1 cellular context compared by ENCODE assay signal in genomic region chr3:160945346-160945745, GRCh38.
A peak's percentile ranks its signal among the peaks of the same experiment; 100 is the strongest.
TF ChIP-seq lines count a peak whose summit lies in the region.

No MANE protein-coding gene starts in this region.

TF ChIP-seq in liver, 16 proteins besides CTCF, POLR2A, EP300 and RAD21:
- no peak for TF ChIP-seq ZBTB33 (IDR thresholded peaks at IDR 0.05)
- no peak for TF ChIP-seq ATF3 (IDR thresholded peaks at IDR 0.05)
- no peak for TF ChIP-seq NR2F2 (IDR thresholded peaks at IDR 0.05)
- TF ChIP-seq JUND (IDR thresholded peaks at IDR 0.05), result no peak
- TF ChIP-seq REST (IDR thresholded peaks at IDR 0.05), result no peak
- no peak for TF ChIP-seq SP1 (IDR thresholded peaks at IDR 0.05)
- TF ChIP-seq HNF4A (conservative IDR thresholded peaks at IDR 0.05), result peak in 1 of 2 donors; percentile 38
- TF ChIP-seq GABPA (IDR thresholded peaks at IDR 0.05 in 1 of 2, conservative IDR thresholded peaks at IDR 0.05 in 1 of 2), result no peak
- TF ChIP-seq RXRA (IDR thresholded peaks at IDR 0.05), result peak in 1 of 2 donors; percentile 23
- TF ChIP-seq EGR1 (IDR thresholded peaks at IDR 0.05; ENCODE audit: low read depth in 2 of 2), result no peak
- TF ChIP-seq MAX (IDR thresholded peaks at IDR 0.05), result no peak
- no peak for TF ChIP-seq FOXA2 (IDR thresholded peaks at IDR 0.05)
- TF ChIP-seq YY1 (IDR thresholded peaks at IDR 0.05), result peak; percentile 14
- no peak for TF ChIP-seq HNF4G (IDR thresholded peaks at IDR 0.05)
